ENCODE assay signal across 8 cellular contexts in genomic region chr9:2242778-2243395, GRCh38.
DNase-seq lines count a peak whose midpoint lies in the region; ATAC-seq and TF ChIP-seq lines count a peak whose summit lies in the region.

No MANE protein-coding gene starts in this region.

- H3K4me3 ChIP-seq in AG04450 (ENCODE audit: low read depth, low read length) (peak overlapping the region; percentile 65), MM.1S (ENCODE audit: low read length) (peak overlapping the region; percentile 70), cardiac fibroblast (replicated peaks in 1 of 2; ENCODE audit: low read depth in 2 of 2, low read length in 2 of 2) (peak overlapping the region; percentile 27 to 56), mesenchymal stem cell (ENCODE audit: insufficient read depth in 1 of 2, low read depth in 1 of 2, low read length in 2 of 2) (peak overlapping the region; percentile 29 to 79), aorta (ENCODE audit: low read length in 2 of 2) (peak overlapping the region; percentile 50 to 72)

- H3K9me3 ChIP-seq in AG04450 (ENCODE audit: control insufficient read depth, insufficient read depth, low read length): no peaks in the 10 kb centered on the region; the same call in 1 of the 2 replicates
- no peaks in the 10 kb centered on the region for H3K9me3 ChIP-seq in MM.1S (replicated peaks; ENCODE audit: insufficient read depth, low read length)
- H3K9me3 ChIP-seq in mesenchymal stem cell (ENCODE audit: control insufficient read depth, low read length): peaks cover 6% of the 10 kb centered on the region
- H3K9me3 ChIP-seq in aorta (ENCODE audit: control insufficient read depth, low read length): no peaks in the 10 kb centered on the region

- peak overlapping the region; percentile 67 to 75 for H3K18ac ChIP-seq in mesenchymal stem cell (ENCODE audit: low read depth in 1 of 2, low read length in 2 of 2)

- H4K20me1 ChIP-seq in MM.1S (ENCODE audit: insufficient read depth, low read length): no peaks in the 10 kb centered on the region

- no peak overlapping the region for H2BK15ac ChIP-seq in mesenchymal stem cell (ENCODE audit: low read depth, poor library complexity, severe bottlenecking)

- H3K79me1 ChIP-seq in mesenchymal stem cell (replicated peaks; ENCODE audit: low read length, poor library complexity, severe bottlenecking): no peaks in the 10 kb centered on the region

- WGBS in mesenchymal stem cell: 74% methylated on average over 11 of the region's 11 CpGs
- 17 to 18% methylated on average over 11 of the region's 11 CpGs for WGBS in aorta, 2 donors

- POLR2A ChIA-PET in AG04450 (lab: Yijun Ruan, JAX): no interaction called here

- no peak overlapping the region for H3K23ac ChIP-seq in mesenchymal stem cell (ENCODE audit: low read length in 2 of 2)

- H3K4me2 ChIP-seq in MM.1S (ENCODE audit: low read depth, low read length) (peak overlapping the region; percentile 84), mesenchymal stem cell (ENCODE audit: low read length, poor library complexity, severe bottlenecking) (peak overlapping the region; percentile 60)

- ATAC-seq in aorta (ENCODE audit: low FRiP score) (no peak), GM18858 (IDR thresholded peaks at IDR 0.05; ENCODE audit: unreplicated experiment) (no peak)

- no peak overlapping the region for H3K27ac ChIP-seq in AG04450 (ENCODE audit: low read depth, low read length)
- H3K27ac ChIP-seq in MM.1S (ENCODE audit: low read length): peak overlapping the region; percentile 65; the same call in 1 of the 2 replicates
- H3K27ac ChIP-seq in mesenchymal stem cell (ENCODE audit: low read length, poor library complexity, severe bottlenecking): peak overlapping the region; percentile 75
- no peak overlapping the region for H3K27ac ChIP-seq in aorta (ENCODE audit: low read depth in 1 of 2, low read length in 2 of 2)

- DNase-seq in AG04450 (ENCODE audit: low read depth, low spot score) (no peak), MM.1S (no peak), cardiac fibroblast (ENCODE audit: low read depth in 2 of 2) (peak; percentile 30 to 31), mesenchymal stem cell (no peak), aorta (no peak), HK-2 (ENCODE audit: unreplicated experiment) (no peak), GM13976 (ENCODE audit: low spot score) (no peak)

- peak overlapping the region; percentile 1 to 68 for H2BK12ac ChIP-seq in mesenchymal stem cell (ENCODE audit: low read length in 2 of 2)

- in situ Hi-C loops in GM13976 (cut with MboI; ENCODE audit: low sequenced_read_pairs, unreplicated experiment): no loop called here

- H3K36me3 ChIP-seq in MM.1S (replicated peaks; ENCODE audit: insufficient read depth, low read length): no peaks in the 10 kb centered on the region
- H3K36me3 ChIP-seq in mesenchymal stem cell (ENCODE audit: control insufficient read depth in 1 of 2, insufficient read depth in 2 of 2, low read depth in 1 of 2, low read length in 2 of 2): no peaks in the 10 kb centered on the region
- no peaks in the 10 kb centered on the region for H3K36me3 ChIP-seq in aorta (ENCODE audit: control insufficient read depth in 1 of 2, insufficient read depth in 2 of 2, low read length in 1 of 2)

- no peaks in the 10 kb centered on the region for H3K79me2 ChIP-seq in MM.1S (ENCODE audit: low read length)

- H3K4me1 ChIP-seq in MM.1S (ENCODE audit: low read length): peaks cover 6% of the 10 kb centered on the region; the same call in 1 of the 2 replicates
- peaks cover 7% of the 10 kb centered on the region for H3K4me1 ChIP-seq in mesenchymal stem cell (ENCODE audit: control insufficient read depth, insufficient read depth, low read depth, low read length)
- H3K4me1 ChIP-seq in aorta (ENCODE audit: control insufficient read depth in 1 of 2, insufficient read depth in 2 of 2, low read length in 2 of 2): no peaks in the 10 kb centered on the region

- no peaks in the 10 kb centered on the region for H3F3A ChIP-seq in MM.1S (ENCODE audit: insufficient read depth, low read length)

- peak overlapping the region; percentile 59 for H4K91ac ChIP-seq in mesenchymal stem cell (ENCODE audit: low read length)

- CTCF ChIA-PET in AG04450 (lab: Charles Lee): interaction anchor here (0.6 to 1.8 kb wide), 5 partner anchors 77 to 485 kb away, joined by 3 to 5 read pairs (median 4); no protein-coding TSS in a partner anchor

- TF ChIP-seq CTCF in AG04450 (IDR thresholded peaks at IDR 0.05; ENCODE audit: low read depth, low read length): no peak
- TF ChIP-seq CTCF in MM.1S (IDR thresholded peaks at IDR 0.05; ENCODE audit: low read length): no peak
- no peak for TF ChIP-seq CTCF in cardiac fibroblast (IDR thresholded peaks at IDR 0.05; ENCODE audit: low read depth, low read length)
- no peak for TF ChIP-seq CTCF in GM13976 (IDR thresholded peaks at IDR 0.05; ENCODE audit: borderline replicate concordance, control extremely low read depth, extremely low read depth, insufficient read depth, missing control alignments)

- peaks cover 5% of the 10 kb centered on the region for H3K27me3 ChIP-seq in AG04450 (ENCODE audit: control insufficient read depth, insufficient read depth, low read length)
- H3K27me3 ChIP-seq in MM.1S (replicated peaks; ENCODE audit: insufficient read depth, low read length): no peaks in the 10 kb centered on the region
- H3K27me3 ChIP-seq in mesenchymal stem cell (ENCODE audit: control insufficient read depth in 1 of 2, insufficient read depth in 1 of 2, low read length in 2 of 2): peaks cover 0 to 5% of the 10 kb centered on the region in 2 experiments
- no peaks in the 10 kb centered on the region for H3K27me3 ChIP-seq in aorta (ENCODE audit: control insufficient read depth in 1 of 2, insufficient read depth in 2 of 2, low read length in 1 of 2)

- intact Hi-C loops in aorta (cut with DNase I): loop anchor here (5.0 to 10.0 kb wide), 2 partner anchors 599 to 602 kb away; partner anchors contain the start of gene PUM3 (in 2 of the 2)

- peak overlapping the region; percentile 75 for H4K8ac ChIP-seq in mesenchymal stem cell (ENCODE audit: low read length)

- H2AFZ ChIP-seq in MM.1S (ENCODE audit: low read length) (peak overlapping the region; percentile 78), mesenchymal stem cell (ENCODE audit: low read depth, low read length) (peak overlapping the region; percentile 7)

- H3K14ac ChIP-seq in mesenchymal stem cell (ENCODE audit: low read length in 2 of 2): no peak overlapping the region

- no peak overlapping the region for H2BK5ac ChIP-seq in mesenchymal stem cell (ENCODE audit: low read depth, low read length, poor library complexity, severe bottlenecking)

- H2BK120ac ChIP-seq in mesenchymal stem cell (ENCODE audit: low read depth, low read length): no peak overlapping the region

- peak overlapping the region; percentile 53; the same call in 1 of the 2 replicates for H3K9ac ChIP-seq in MM.1S (ENCODE audit: low read length)
- H3K9ac ChIP-seq in mesenchymal stem cell (ENCODE audit: low read length): peak overlapping the region; percentile 72

- no peaks in the 10 kb centered on the region for H3K9me2 ChIP-seq in MM.1S (replicated peaks; ENCODE audit: insufficient read depth, low read length)

- peak overlapping the region; percentile 20 for H2AK5ac ChIP-seq in mesenchymal stem cell (ENCODE audit: low read length, severe bottlenecking)

- peak overlapping the region in 1 of 2 experiments; percentile 24 for H3K4ac ChIP-seq in mesenchymal stem cell (ENCODE audit: low read depth in 1 of 2, low read length in 2 of 2)

Comparison
In these comparisons a context has a peak if more than half of its experiments do, and no peak if none do; other contexts are left out.
1. DNase-seq: peak in cardiac fibroblast (2 of 2); none in AG04450 (single experiment), MM.1S (single experiment), mesenchymal stem cell (single experiment), aorta (0 of 2), HK-2 (single experiment) and GM13976 (single experiment).
2. H3K27ac ChIP-seq: peak in MM.1S (single experiment) and mesenchymal stem cell (single experiment); none in AG04450 (single experiment) and aorta (0 of 2).
3. Peak in every context shown above with its lines, with median percentiles within 50 percentile points of each other: H3K4me3 ChIP-seq.